9 cellular contexts compared by ENCODE assay signal in the genomic region with DNA sequence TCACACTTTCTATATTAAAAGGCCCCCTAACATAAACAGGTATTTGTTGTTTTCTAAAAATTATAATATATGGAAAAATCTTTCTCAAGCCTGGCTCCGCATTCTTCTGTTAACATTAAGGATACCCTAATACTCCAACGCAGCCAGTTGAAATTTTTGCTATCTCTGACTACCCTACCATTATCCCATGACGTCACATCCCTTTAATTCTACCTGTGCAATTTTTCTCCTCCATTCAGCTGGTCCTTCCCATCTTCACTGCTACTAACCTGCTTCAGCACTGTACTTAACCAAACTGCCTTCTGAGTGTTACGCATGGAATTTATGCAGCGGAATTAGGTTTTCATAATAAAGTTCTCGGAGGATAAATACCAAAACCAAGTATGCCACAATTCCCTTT. TPM values are rescaled to one million over a fixed set of nuclear protein-coding genes. Genes with fewer than 3 reads are reported as not detected.
DNase-seq lines count a peak whose midpoint lies in the region; ATAC-seq and TF ChIP-seq lines count a peak whose summit lies in the region.
"Had no signal": no experiment of that assay in that cellular context is flagged by ENCODE, and none has a peak within 500 bp of the region (broad histone marks: within the 10 kb centered on the region; RNA-seq: fewer than 3 reads in every experiment).

No MANE protein-coding gene starts in this region.

- intact Hi-C loops in OCI-LY7 (cut with micrococcal nuclease; ENCODE audit: unreplicated experiment): loop anchor here (10.0 kb wide), 1 partner anchor 185 kb away; no protein-coding TSS in a partner anchor

- H3K27ac Mint-ChIP-seq in progenitor cell of endocrine pancreas: peak overlapping the region; percentile 99

- TF ChIP-seq CTCF in GM06990 (IDR thresholded peaks at IDR 0.05; ENCODE audit: insufficient read depth, low read length, poor library complexity, severe bottlenecking) (no peak), OCI-LY7 (conservative IDR thresholded peaks at IDR 0.05; ENCODE audit: low read length) (no peak), epithelial cell of proximal tubule (conservative IDR thresholded peaks at IDR 0.05; ENCODE audit: low read depth, low read length) (no peak), progenitor cell of endocrine pancreas (IDR thresholded peaks at IDR 0.05; ENCODE audit: unreplicated experiment) (no peak)

- CTCF ChIA-PET in OCI-LY7 (lab: Charles Lee; ENCODE audit: unreplicated experiment): interaction anchor here (1.3 kb wide), 1 partner anchor 76 kb away, joined by 3 read pairs; no protein-coding TSS in a partner anchor

- H2AFZ ChIP-seq in OCI-LY7 (ENCODE audit: low read length): no peak overlapping the region

- peaks cover 8% of the 10 kb centered on the region for H3K4me1 Mint-ChIP-seq in progenitor cell of endocrine pancreas (ENCODE audit: low read depth)

- no peaks in the 10 kb centered on the region for H3K27me3 Mint-ChIP-seq in progenitor cell of endocrine pancreas

- no peaks in the 10 kb centered on the region; the same call in 1 of the 2 replicates for H3K36me3 ChIP-seq in GM06990 (ENCODE audit: control insufficient read depth, insufficient read depth, low read length)
- H3K36me3 ChIP-seq in OCI-LY7 (ENCODE audit: insufficient read depth, low read length): peaks cover 24% of the 10 kb centered on the region

- H3K4me3 Mint-ChIP-seq in progenitor cell of endocrine pancreas (ENCODE audit: low read depth): peak overlapping the region; percentile 99

- peak overlapping the region; percentile 88 for H3K4me2 ChIP-seq in OCI-LY7 (ENCODE audit: low read length)

- no TSS peak for BruUV-seq in OCI-LY7 (replicated peaks; lab: Mats Ljungman, UMichigan)

- H3K4me1 ChIP-seq in OCI-LY7 (ENCODE audit: insufficient read depth, low read length, poor library complexity, severe bottlenecking): peaks cover 30% of the 10 kb centered on the region

- POLR2A ChIA-PET in OCI-LY7 (lab: Charles Lee): interaction anchor here (0.5 to 2.8 kb wide), 9 partner anchors 9 to 568 kb away, joined by 3 to 13 read pairs (median 3); no protein-coding TSS in a partner anchor

- ATAC-seq in HG03565 (IDR thresholded peaks at IDR 0.05; ENCODE audit: unreplicated experiment): no peak

- H3K27ac ChIP-seq in OCI-LY7 (ENCODE audit: low read depth, low read length, poor library complexity, severe bottlenecking): no peak overlapping the region

- no peaks in the 10 kb centered on the region for H3K9me2 ChIP-seq in OCI-LY7 (ENCODE audit: insufficient read depth, low read length)

- DNase-seq in GM06990 (ENCODE audit: extremely low read depth, insufficient read length) (no peak), OCI-LY7 (ENCODE audit: low spot score) (no peak), epithelial cell of proximal tubule (ENCODE audit: low read depth) (no peak), progenitor cell of endocrine pancreas (ENCODE audit: low spot score, unreplicated experiment) (no peak), NCI-H2227 (lab: John Stamatoyannopoulos, UW; ENCODE audit: unreplicated experiment) (no peak), activated gamma-delta T cell (lab: John Stamatoyannopoulos, UW) (no peak), NCI-H1436 treated with DMSO at 0.1 percent for 48 hours (lab: John Stamatoyannopoulos, UW) (no peak)
- DNase-seq: NCI-H446 had no signal

- no peaks in the 10 kb centered on the region for H4K20me1 ChIP-seq in OCI-LY7 (ENCODE audit: insufficient read depth, low read length)

- peak overlapping the region; percentile 77 for H3K4me3 ChIP-seq in GM06990 (replicated peaks; ENCODE audit: low read depth, low read length)
- H3K4me3 ChIP-seq in OCI-LY7 (ENCODE audit: low read depth, low read length, poor library complexity, severe bottlenecking): peak overlapping the region; percentile 86
- H3K4me3 ChIP-seq in epithelial cell of proximal tubule (ENCODE audit: low read depth, low read length): peak overlapping the region; percentile 93

- H3K9me3 ChIP-seq in OCI-LY7 (ENCODE audit: low read length): no peaks in the 10 kb centered on the region

- H3K36me3 Mint-ChIP-seq in progenitor cell of endocrine pancreas (ENCODE audit: insufficient read depth): no peaks in the 10 kb centered on the region

- no peaks in the 10 kb centered on the region for H3K27me3 ChIP-seq in GM06990 (replicated peaks; ENCODE audit: control insufficient read depth, insufficient read depth, low read length)

- no peaks in the 10 kb centered on the region for H3K9me3 Mint-ChIP-seq in progenitor cell of endocrine pancreas (ENCODE audit: low read depth)

- H3K79me2 ChIP-seq in OCI-LY7 (ENCODE audit: insufficient read depth, low read depth, low read length): peaks cover 13% of the 10 kb centered on the region

RNA-seq across cellular contexts. Expression of a gene that starts 1.0 kb away (rescaled TPM):
- total RNA-seq in OCI-LY7 (2014; rRNA removed; shearing (Covaris generic)): 27.0 and 37.3 TPM in 2 replicates
- 51.6 and 60.2 TPM in 2 replicates for total RNA-seq in OCI-LY7 (2022)
- total RNA-seq in epithelial cell of proximal tubule: 22.9 and 23.7 TPM in 2 replicates
- 38.7 and 39.5 TPM in 2 replicates for total RNA-seq in progenitor cell of endocrine pancreas

RNA-seq across cellular contexts. Expression of a gene that starts 19.4 kb away (rescaled TPM):
- total RNA-seq in OCI-LY7 (2014; rRNA removed; shearing (Covaris generic)): 61.3 and 71.0 TPM in 2 replicates
- 56.3 and 57.7 TPM in 2 replicates for total RNA-seq in OCI-LY7 (2022)
- 18.5 and 31.0 TPM in 2 replicates for total RNA-seq in epithelial cell of proximal tubule
- 16.3 and 16.5 TPM in 2 replicates for total RNA-seq in progenitor cell of endocrine pancreas
